ENCODE assay signal across 14 cellular contexts in the genomic region with DNA sequence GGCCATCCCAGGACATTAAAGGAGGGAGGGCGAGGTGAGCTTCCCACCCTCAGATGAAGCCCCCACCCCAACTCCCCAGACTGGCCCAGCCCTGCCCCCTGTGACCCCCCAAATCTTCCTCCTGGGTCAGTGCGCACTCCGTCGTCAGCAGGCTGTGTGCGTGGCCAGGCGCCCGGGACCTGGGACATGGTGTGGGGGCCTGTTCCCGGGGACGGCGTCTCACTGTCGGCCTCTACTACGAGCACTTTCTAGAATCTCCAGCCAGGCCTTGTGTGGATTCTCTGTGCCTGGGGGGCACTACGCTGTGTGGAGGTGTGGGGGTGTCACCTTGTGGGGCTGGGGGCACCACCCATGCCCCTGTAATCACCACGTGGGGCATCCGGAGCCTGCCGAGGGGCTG. TPM values are rescaled to one million over a fixed set of nuclear protein-coding genes. Genes with fewer than 3 reads are reported as not detected.
DNase-seq lines count a peak whose midpoint lies in the region; ATAC-seq and TF ChIP-seq lines count a peak whose summit lies in the region.
"Had no signal": no experiment of that assay in that cellular context is flagged by ENCODE, and none has a peak within 500 bp of the region (broad histone marks: within the 10 kb centered on the region; RNA-seq: fewer than 3 reads in every experiment).

No MANE protein-coding gene starts in this region.

- H3K4me1 Mint-ChIP-seq in Calu3 (ENCODE audit: low read depth, unreplicated experiment) = no peaks in the 10 kb centered on the region
- peaks cover 28 to 49% of the 10 kb centered on the region in 2 donors for H3K4me1 Mint-ChIP-seq in stimulated activated naive B cell treated with anti-CD40 and anti-IgM and Interleukin-4, amounts not matched to agents 10 μg/mL and 1 μg/mL and 100 μg/mL, for 72 hours

- H3K4me3 Mint-ChIP-seq in Calu3 (ENCODE audit: low read depth, unreplicated experiment) = no peak overlapping the region
- H3K4me3 Mint-ChIP-seq in stimulated activated naive B cell treated with anti-CD40 and anti-IgM and Interleukin-4, amounts not matched to agents 10 μg/mL and 1 μg/mL and 100 μg/mL, for 72 hours = no peak overlapping the region
- H3K4me3 Mint-ChIP-seq: activated CD8-positive, alpha-beta T cell treated with anti-CD3 and anti-CD28 coated beads, Interleukin-2, amount 10 ng/mL, durations not matched to agents 7 days and 5 days; stimulated activated naive CD8-positive, alpha-beta T cell treated with anti-CD3 and anti-CD28 coated beads, Interleukin-15, amount 100 ng/mL, for 72 hours had no signal

- CTCF ChIA-PET in Calu3 (lab: Charles Lee) = interaction anchor here (1.7 kb wide), 1 partner anchor 12 kb away, joined by 4 read pairs; no protein-coding TSS in a partner anchor

- H3K27me3 ChIP-seq in colonic mucosa (no peaks in the 10 kb centered on the region), lung (ENCODE audit: control insufficient read depth, insufficient read depth) (no peaks in the 10 kb centered on the region), stomach (no peaks in the 10 kb centered on the region)

- intact Hi-C loops in Calu3 (cut with micrococcal nuclease; ENCODE audit: unreplicated experiment) = no loop called here
- intact Hi-C loops in colonic mucosa (cut with DNase I) = no loop called here
- intact Hi-C loops in stomach (cut with DNase I; ENCODE audit: low total_unique reads) = no loop called here

- no peak for TF ChIP-seq POLR2A in stomach (IDR thresholded peaks at IDR 0.05)

- no peak for TF ChIP-seq CTCF in Calu3 (IDR thresholded peaks at IDR 0.05; ENCODE audit: unreplicated experiment)
- no peak for TF ChIP-seq CTCF in colonic mucosa (IDR thresholded peaks at IDR 0.05)
- no peak for TF ChIP-seq CTCF in lung (IDR thresholded peaks at IDR 0.05; ENCODE audit: control extremely low read depth, extremely low read depth)
- no peak for TF ChIP-seq CTCF in stomach (IDR thresholded peaks at IDR 0.05)
- TF ChIP-seq CTCF in GM20000 (IDR thresholded peaks at IDR 0.05; ENCODE audit: extremely low read depth, missing control alignments) = no peak

- no peak for DNase-seq in Calu3
- no peak for DNase-seq in colonic mucosa
- no peak for DNase-seq in lung (ENCODE audit: low spot score)
- no peak for DNase-seq in stomach
- no peak for DNase-seq in NCI-H187 treated with DMSO at 0.1 percent for 48 hours (lab: John Stamatoyannopoulos, UW)
- no peak for DNase-seq in occipital lobe (lab: John Stamatoyannopoulos, UW)
- no peak for DNase-seq in GM20000 (ENCODE audit: low spot score)
- DNase-seq in stimulated activated naive B cell treated with anti-CD40 and anti-IgM and Interleukin-4, amounts not matched to agents 10 μg/mL and 1 μg/mL and 100 μg/mL, for 72 hours = no peak
- DNase-seq: activated CD8-positive, alpha-beta T cell treated with anti-CD3 and anti-CD28 coated beads, Interleukin-2, amount 10 ng/mL, durations not matched to agents 7 days and 5 days; activated effector memory CD4-positive, alpha-beta T cell treated with Interleukin-2 at 50 U/mL for 16 hours; HCEC 1CT; natural killer cell; NCI-H2081 treated with DMSO at 0.1 percent for 48 hours; stimulated activated naive CD8-positive, alpha-beta T cell treated with anti-CD3 and anti-CD28 coated beads, Interleukin-15, amount 100 ng/mL, for 72 hours had no signal

- H3K27ac ChIP-seq in colonic mucosa (peak overlapping the region; percentile 94), lung (ENCODE audit: low read depth in 1 of 2, low read length in 1 of 2) (peak overlapping the region; percentile 60 to 90), stomach (peak overlapping the region; percentile 89 to 96 (median 94))

- peak overlapping the region; percentile 72 for H3K27ac Mint-ChIP-seq in Calu3 (ENCODE audit: unreplicated experiment)
- H3K27ac Mint-ChIP-seq in stimulated activated naive B cell treated with anti-CD40 and anti-IgM and Interleukin-4, amounts not matched to agents 10 μg/mL and 1 μg/mL and 100 μg/mL, for 72 hours = no peak overlapping the region
- H3K27ac Mint-ChIP-seq: activated CD8-positive, alpha-beta T cell treated with anti-CD3 and anti-CD28 coated beads, Interleukin-2, amount 10 ng/mL, durations not matched to agents 7 days and 5 days had no signal

- peak overlapping the region; percentile 73 to 97 for H3K9ac ChIP-seq in colonic mucosa (ENCODE audit: low read depth in 2 of 2, low read length in 2 of 2)

- no peaks in the 10 kb centered on the region for H3K9me3 ChIP-seq in colonic mucosa
- peaks cover 0 to 1% of the 10 kb centered on the region in 2 donors for H3K9me3 ChIP-seq in lung (ENCODE audit: control insufficient read depth in 2 of 2, insufficient read depth in 1 of 2, low read length in 1 of 2)
- no peaks in the 10 kb centered on the region for H3K9me3 ChIP-seq in stomach

- no peaks in the 10 kb centered on the region for H3K9me3 Mint-ChIP-seq in Calu3 (ENCODE audit: low read depth, unreplicated experiment)
- H3K9me3 Mint-ChIP-seq in stimulated activated naive B cell treated with anti-CD40 and anti-IgM and Interleukin-4, amounts not matched to agents 10 μg/mL and 1 μg/mL and 100 μg/mL, for 72 hours = no peaks in the 10 kb centered on the region
- H3K9me3 Mint-ChIP-seq: natural killer cell; stimulated activated naive CD8-positive, alpha-beta T cell treated with anti-CD3 and anti-CD28 coated beads, Interleukin-15, amount 100 ng/mL, for 72 hours had no signal

- peaks cover 36% of the 10 kb centered on the region for H3K36me3 Mint-ChIP-seq in Calu3 (ENCODE audit: insufficient read depth, unreplicated experiment)
- H3K36me3 Mint-ChIP-seq in stimulated activated naive B cell treated with anti-CD40 and anti-IgM and Interleukin-4, amounts not matched to agents 10 μg/mL and 1 μg/mL and 100 μg/mL, for 72 hours = peaks cover 20 to 30% of the 10 kb centered on the region in 2 donors
- H3K36me3 Mint-ChIP-seq: natural killer cell had no signal

- no TSS peak for BruUV-seq in Calu3 (replicated peaks; lab: Mats Ljungman, UMichigan)

- no peak for TF ChIP-seq EP300 in stomach (IDR thresholded peaks at IDR 0.05)

- peaks cover 21% of the 10 kb centered on the region for H3K36me3 ChIP-seq in colonic mucosa
- H3K36me3 ChIP-seq in lung (ENCODE audit: control insufficient read depth in 2 of 2, insufficient read depth in 2 of 2, low read length in 2 of 2) = peaks cover 8 to 27% of the 10 kb centered on the region in 2 donors
- peaks cover 23 to 31% (median 28%) of the 10 kb centered on the region in 4 donors for H3K36me3 ChIP-seq in stomach

- peaks cover 38% of the 10 kb centered on the region for H3K4me1 ChIP-seq in colonic mucosa
- H3K4me1 ChIP-seq in lung (ENCODE audit: control insufficient read depth in 2 of 2, insufficient read depth in 2 of 2, low read length in 2 of 2) = peaks cover 0 to 51% of the 10 kb centered on the region in 2 donors
- H3K4me1 ChIP-seq in stomach = peaks cover 80 to 98% (median 89%) of the 10 kb centered on the region in 4 donors

- WGBS in lung, 2 donors = 93% methylated on average over 16 of the region's 16 CpGs
- WGBS in stomach, 5 donors = 79 to 85% (median 82%) methylated on average over 9 to 16 of the region's 16 CpGs

- H3K4me3 ChIP-seq in colonic mucosa (no peak overlapping the region), lung (no peak overlapping the region), stomach (no peak overlapping the region)

- ATAC-seq in lung (ENCODE audit: insufficient read depth, low FRiP score) = no peak
- ATAC-seq in stimulated activated naive B cell treated with anti-CD40 and anti-IgM and Interleukin-4, amounts not matched to agents 10 μg/mL and 1 μg/mL and 100 μg/mL, for 72 hours (replicated peaks) = no peak
- ATAC-seq: activated CD8-positive, alpha-beta T cell treated with anti-CD3 and anti-CD28 coated beads, Interleukin-2, amount 10 ng/mL, durations not matched to agents 7 days and 5 days; natural killer cell had no signal

- no peaks in the 10 kb centered on the region for H3K27me3 Mint-ChIP-seq in Calu3 (ENCODE audit: unreplicated experiment)
- H3K27me3 Mint-ChIP-seq in stimulated activated naive B cell treated with anti-CD40 and anti-IgM and Interleukin-4, amounts not matched to agents 10 μg/mL and 1 μg/mL and 100 μg/mL, for 72 hours = no peaks in the 10 kb centered on the region
- H3K27me3 Mint-ChIP-seq: stimulated activated naive CD8-positive, alpha-beta T cell treated with anti-CD3 and anti-CD28 coated beads, Interleukin-15, amount 100 ng/mL, for 72 hours had no signal

RNA-seq across cellular contexts. Expression of a gene that starts 9.8 kb away (rescaled TPM):
- 12.9 and 15.8 TPM in 2 replicates for total RNA-seq in Calu3 (2022)
- total RNA-seq in colonic mucosa = 10 to 100 TPM; 33.8 to 61.0 TPM
- 10 to 100 TPM; 20.1 to 33.4 TPM for total RNA-seq in lung
- polyA plus RNA-seq in lung = 10 to 100 TPM; 20.1 to 22.1 TPM
- total RNA-seq in stomach = 100 to 1,000 TPM in 1 of 5 donors, 10 to 100 TPM in 3, 1 to 10 TPM in 1; 8.5 to 167 (median 22.9) TPM
- 10 to 100 TPM; 14.2 to 24.4 (median 22.7) TPM for polyA plus RNA-seq in stomach
- total RNA-seq in occipital lobe = 5.6 TPM
